In genomic region chr1:95042286-95042685, GRCh38 we compare ENCODE assay signal across 13 cellular contexts.
DNase-seq lines count a peak whose midpoint lies in the region; ATAC-seq and TF ChIP-seq lines count a peak whose summit lies in the region.
"Had no signal": no experiment of that assay in that cellular context is flagged by ENCODE, and none has a peak within 500 bp of the region (broad histone marks: within the 10 kb centered on the region; RNA-seq: fewer than 3 reads in every experiment).

No MANE protein-coding gene starts in this region.

- POLR2A ChIA-PET in RWPE1 (lab: Yijun Ruan, JAX; ENCODE audit: low non-redundant PET) = no interaction called here

- no peak for TF ChIP-seq CTCF in fibroblast of mammary gland (conservative IDR thresholded peaks at IDR 0.05; ENCODE audit: control insufficient read depth, insufficient read depth, low read depth, low read length)
- no peak for TF ChIP-seq CTCF in tibial artery (IDR thresholded peaks at IDR 0.05)
- TF ChIP-seq CTCF in RWPE1 (conservative IDR thresholded peaks at IDR 0.05; ENCODE audit: low read depth) = no peak

- no peak for ATAC-seq in GM21723 (IDR thresholded peaks at IDR 0.05; ENCODE audit: unreplicated experiment)
- ATAC-seq: activated naive CD8-positive, alpha-beta T cell treated with anti-CD3 and anti-CD28 coated beads, Interleukin-2, amount 50 U/mL, for 24 hours; CD8-positive, alpha-beta T cell; effector memory CD8-positive, alpha-beta T cell; natural killer cell treated with Interleukin-12 subunit alpha and Interleukin-12 subunit beta and Interleukin-15 and Interleukin-18, amount 100 ng/mL, for 72 hours had no signal

- DNase-seq in SK-N-MC (ENCODE audit: low read depth, low spot score) (no peak), fibroblast of mammary gland (ENCODE audit: low read depth) (peak; percentile 43), tibial artery (no peak), NCI-H128 (lab: John Stamatoyannopoulos, UW; ENCODE audit: unreplicated experiment) (no peak), GM19238 (ENCODE audit: insufficient read length, low spot score) (no peak), RWPE1 (ENCODE audit: low spot score) (no peak)
- DNase-seq: activated CD8-positive, alpha-beta memory T cell treated with anti-CD3 and anti-CD28 coated beads, Interleukin-2, amount 50 U/mL, for 4 hours; activated naive CD8-positive, alpha-beta T cell treated with anti-CD3 and anti-CD28 coated beads, Interleukin-2, amount 50 U/mL, for 24 hours; CD8-positive, alpha-beta T cell; effector memory CD8-positive, alpha-beta T cell had no signal

- intact Hi-C loops in tibial artery (cut with DNase I; ENCODE audit: low total_unique reads) = loop anchor here (2.0 kb wide), 1 partner anchor 187 kb away; no protein-coding TSS in a partner anchor

- H3K27ac ChIP-seq in SK-N-MC (peak overlapping the region; percentile 68), muscle layer of colon (ENCODE audit: low read depth, low read length) (peak overlapping the region; percentile 71), tibial artery (peak overlapping the region; percentile 52 to 70), RWPE1 (no peak overlapping the region)

- H3K27me3 ChIP-seq in muscle layer of colon (ENCODE audit: control insufficient read depth in 1 of 2, insufficient read depth in 2 of 2, low read length in 2 of 2) = no peaks in the 10 kb centered on the region
- no peaks in the 10 kb centered on the region for H3K27me3 ChIP-seq in tibial artery

- CTCF ChIA-PET in RWPE1 (lab: Yijun Ruan, JAX) = interaction anchor here (0.5 to 2.8 kb wide), 17 partner anchors 47 to 469 kb away, joined by 3 to 55 read pairs (median 4); partner anchors contain the start of gene SLC44A3

- H3K4me3 ChIP-seq in SK-N-MC = peak overlapping the region; percentile 59
- no peak overlapping the region for H3K4me3 ChIP-seq in fibroblast of mammary gland (ENCODE audit: control insufficient read depth, low read depth, low read length)
- no peak overlapping the region for H3K4me3 ChIP-seq in muscle layer of colon (ENCODE audit: low read depth in 1 of 2, low read length in 2 of 2)
- no peak overlapping the region for H3K4me3 ChIP-seq in tibial artery

- H3K9ac ChIP-seq in SK-N-MC (ENCODE audit: insufficient read length) (peak overlapping the region; percentile 56), muscle layer of colon (ENCODE audit: low read length) (peak overlapping the region; percentile 12)

- no peaks in the 10 kb centered on the region for H3K9me3 ChIP-seq in SK-N-MC (ENCODE audit: low read depth, low read length)
- H3K9me3 ChIP-seq in muscle layer of colon (ENCODE audit: low read length) = no peaks in the 10 kb centered on the region
- H3K9me3 ChIP-seq in tibial artery = no peaks in the 10 kb centered on the region

- H3K36me3 ChIP-seq in SK-N-MC (ENCODE audit: insufficient read depth, low read length) (no peaks in the 10 kb centered on the region), muscle layer of colon (ENCODE audit: insufficient read depth, low read length) (no peaks in the 10 kb centered on the region), tibial artery (no peaks in the 10 kb centered on the region)

- peaks cover 16% of the 10 kb centered on the region for H3K4me1 ChIP-seq in muscle layer of colon (ENCODE audit: insufficient read depth, low read length)
- H3K4me1 ChIP-seq in tibial artery = peaks cover 0 to 20% (median 10%) of the 10 kb centered on the region in 4 donors
